In the genomic region with DNA sequence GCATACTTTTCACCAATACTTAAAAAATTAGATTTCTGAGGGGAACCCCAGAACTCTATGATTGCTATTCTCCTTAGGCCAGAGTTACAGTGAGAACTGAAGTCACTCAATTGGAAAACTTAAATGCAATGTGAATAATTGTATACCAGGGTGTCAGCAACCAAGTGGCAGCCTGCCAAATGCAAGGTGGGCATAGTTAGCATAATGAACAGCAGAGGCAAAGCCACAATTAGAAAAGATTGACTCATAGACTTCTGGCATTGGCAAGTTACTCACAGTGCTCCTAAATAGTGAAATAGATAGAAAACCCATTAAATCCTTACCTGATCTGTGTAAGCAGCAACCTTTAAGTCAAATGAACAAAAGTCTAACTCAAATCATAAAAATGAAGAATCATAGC, we compare ENCODE assay signal across 30 cellular contexts.
DNase-seq lines count a peak whose midpoint lies in the region; ATAC-seq and TF ChIP-seq lines count a peak whose summit lies in the region.
"Had no signal": no experiment of that assay in that cellular context is flagged by ENCODE, and none has a peak within 500 bp of the region (broad histone marks: within the 10 kb centered on the region; RNA-seq: fewer than 3 reads in every experiment).

No MANE protein-coding gene starts in this region.

- no peak overlapping the region for H3K18ac ChIP-seq in mesendoderm (ENCODE audit: low read length)

- H3K9ac ChIP-seq in mesendoderm (ENCODE audit: low read length): no peak overlapping the region

- H3K79me2 ChIP-seq in mesendoderm (ENCODE audit: control insufficient read depth, insufficient read depth, low read length): no peaks in the 10 kb centered on the region

- H2BK15ac ChIP-seq in mesendoderm (replicated peaks; ENCODE audit: low read depth): no peak overlapping the region

- no peak overlapping the region for H3K56ac ChIP-seq in mesendoderm (ENCODE audit: low read length)

- no peak overlapping the region for H2BK120ac ChIP-seq in mesendoderm (ENCODE audit: low read depth, low read length)

- no peak overlapping the region for H3K23ac ChIP-seq in mesendoderm (ENCODE audit: low read length)

- H3K27me3 ChIP-seq in breast epithelium (no peaks in the 10 kb centered on the region), lower lobe of right lung (ENCODE audit: low read depth) (no peaks in the 10 kb centered on the region), SJCRH30 (no peaks in the 10 kb centered on the region), mesendoderm (ENCODE audit: insufficient read depth, low read length, poor library complexity) (no peaks in the 10 kb centered on the region)
- H3K27me3 ChIP-seq: esophagus squamous epithelium, left lung, tibial nerve had no signal

- H3K4me3 ChIP-seq in breast epithelium: no peak overlapping the region
- no peak overlapping the region for H3K4me3 ChIP-seq in lower lobe of right lung
- H3K4me3 ChIP-seq in SJCRH30: no peak overlapping the region
- H3K4me3 ChIP-seq in mesendoderm (ENCODE audit: low read length): no peak overlapping the region
- H3K4me3 ChIP-seq: A549, esophagus squamous epithelium, K562, left lung, smooth muscle cell, tibial nerve had no signal

- BruUV-seq in MCF 10A (replicated peaks; lab: Mats Ljungman, UMichigan): no TSS peak

- peak; percentile 63 for DNase-seq in MCF 10A (ENCODE audit: unreplicated experiment)
- DNase-seq in breast epithelium (ENCODE audit: low spot score in 2 of 2): no peak
- DNase-seq in NCI-H446 treated with DMSO at 0.1 percent for 48 hours (lab: John Stamatoyannopoulos, UW): peak; percentile 72
- DNase-seq in epithelial cell of prostate (ENCODE audit: low read depth, low spot score): peak; percentile 22
- DNase-seq in lower lobe of right lung: no peak
- no peak for DNase-seq in SJCRH30
- DNase-seq in mesendoderm: no peak
- DNase-seq in C1 segment of cervical spinal cord (lab: John Stamatoyannopoulos, UW): no peak
- DNase-seq: activated CD8-positive, alpha-beta T cell treated with anti-CD3 and anti-CD28 coated beads for 36 hours; activated naive CD4-positive, alpha-beta T cell treated with anti-CD3 and anti-CD28 coated beads, Interleukin-2, amount 50 U/mL, for 16 hours; amniotic stem cell; CD8-positive, alpha-beta T cell; effector memory CD8-positive, alpha-beta T cell; esophagus squamous epithelium; GDM1; hippocampal formation; left lung; MM.1S; naive thymus-derived CD8-positive, alpha-beta T cell; NCI-H1694; occipital lobe; stimulated activated CD4-positive, alpha-beta T cell treated with anti-CD3 and anti-CD28 coated beads, Interleukin-1b, Interleukin-23, amount 100 ng/mL, for 48 hours; T-helper 2 cell had no signal

- no peaks in the 10 kb centered on the region for H3K36me3 Mint-ChIP-seq in MCF 10A (ENCODE audit: insufficient read depth, unreplicated experiment)
- H3K36me3 Mint-ChIP-seq: CD8-positive, alpha-beta T cell; naive thymus-derived CD8-positive, alpha-beta T cell had no signal

- no peak overlapping the region for H4K5ac ChIP-seq in mesendoderm (ENCODE audit: low read length)

- no peak overlapping the region for H3K4ac ChIP-seq in mesendoderm (ENCODE audit: low read depth, low read length)

- TF ChIP-seq POLR2A in breast epithelium (IDR thresholded peaks at IDR 0.05): no peak

- H3K36me3 ChIP-seq in breast epithelium (no peaks in the 10 kb centered on the region), lower lobe of right lung (no peaks in the 10 kb centered on the region), SJCRH30 (no peaks in the 10 kb centered on the region), mesendoderm (ENCODE audit: control insufficient read depth, insufficient read depth, low read length) (no peaks in the 10 kb centered on the region)
- H3K36me3 ChIP-seq: esophagus squamous epithelium, left lung, tibial nerve had no signal

- no peak overlapping the region for H3K27ac Mint-ChIP-seq in MCF 10A (ENCODE audit: low read depth, unreplicated experiment)
- H3K27ac Mint-ChIP-seq: activated CD8-positive, alpha-beta T cell treated with anti-CD3 and anti-CD28 coated beads for 36 hours; activated T-helper 17 cell treated with anti-CD3 and anti-CD28 coated beads, Interleukin-2, amount 50 U/mL, for 72 hours; CD8-positive, alpha-beta T cell; effector memory CD8-positive, alpha-beta T cell; naive thymus-derived CD8-positive, alpha-beta T cell had no signal

- intact Hi-C loops in MCF 10A (cut with micrococcal nuclease): no loop called here
- intact Hi-C loops in breast epithelium (cut with DNase I; ENCODE audit: low total_unique reads): no loop called here
- intact Hi-C loops in lower lobe of right lung (cut with DNase I): no loop called here

- no peaks in the 10 kb centered on the region for H3K79me1 ChIP-seq in mesendoderm (ENCODE audit: low read length)

- H3K27ac ChIP-seq in breast epithelium: no peak overlapping the region
- H3K27ac ChIP-seq in epithelial cell of prostate: no peak overlapping the region
- H3K27ac ChIP-seq in lower lobe of right lung: no peak overlapping the region
- H3K27ac ChIP-seq in SJCRH30: no peak overlapping the region
- no peak overlapping the region for H3K27ac ChIP-seq in mesendoderm (ENCODE audit: low read depth, low read length)
- H3K27ac ChIP-seq: A549, esophagus squamous epithelium, left lung, tibial nerve had no signal

- H2AK5ac ChIP-seq in mesendoderm (ENCODE audit: low read length): no peak overlapping the region

- POLR2A ChIA-PET in MCF 10A (lab: Yijun Ruan, JAX): no interaction called here

- no peaks in the 10 kb centered on the region for H3K9me3 Mint-ChIP-seq in MCF 10A (ENCODE audit: unreplicated experiment)

- ATAC-seq in lower lobe of right lung: no peak
- ATAC-seq: A549; activated CD8-positive, alpha-beta T cell treated with anti-CD3 and anti-CD28 coated beads for 36 hours; activated T-helper 17 cell treated with anti-CD3 and anti-CD28 coated beads, Interleukin-2, amount 50 U/mL, for 72 hours; CD8-positive, alpha-beta T cell; effector memory CD8-positive, alpha-beta T cell; HCT116; K562; left lung; naive thymus-derived CD8-positive, alpha-beta T cell; SK-N-SH treated with all-trans-retinoic acid at 6 μM for 48 hours had no signal

- TF ChIP-seq CTCF in MCF 10A (IDR thresholded peaks at IDR 0.05; ENCODE audit: unreplicated experiment) (no peak), breast epithelium (IDR thresholded peaks at IDR 0.05) (no peak), lower lobe of right lung (IDR thresholded peaks at IDR 0.05) (no peak)

- no peaks in the 10 kb centered on the region for H3K9me3 ChIP-seq in breast epithelium
- no peaks in the 10 kb centered on the region for H3K9me3 ChIP-seq in lower lobe of right lung
- no peaks in the 10 kb centered on the region for H3K9me3 ChIP-seq in SJCRH30 (replicated peaks)
- H3K9me3 ChIP-seq: A549, esophagus squamous epithelium, left lung, tibial nerve had no signal

- no peak overlapping the region for H2BK5ac ChIP-seq in mesendoderm (ENCODE audit: low read length)

- no peak overlapping the region for H3K4me2 ChIP-seq in mesendoderm (ENCODE audit: low read length)
- H3K4me2 ChIP-seq: A549, smooth muscle cell had no signal

- H3K4me3 Mint-ChIP-seq in MCF 10A (ENCODE audit: unreplicated experiment): no peak overlapping the region
- H3K4me3 Mint-ChIP-seq: activated CD8-positive, alpha-beta T cell treated with anti-CD3 and anti-CD28 coated beads for 36 hours; activated T-helper 17 cell treated with anti-CD3 and anti-CD28 coated beads, Interleukin-2, amount 50 U/mL, for 72 hours; CD8-positive, alpha-beta T cell; effector memory CD8-positive, alpha-beta T cell; naive thymus-derived CD8-positive, alpha-beta T cell had no signal

- no peak overlapping the region for H4K8ac ChIP-seq in mesendoderm (ENCODE audit: low read depth, low read length)

- CTCF ChIA-PET in MCF 10A (lab: Yijun Ruan, JAX): no interaction called here

- H3K4me1 Mint-ChIP-seq in MCF 10A (ENCODE audit: insufficient read depth, unreplicated experiment): peaks cover 8% of the 10 kb centered on the region
- H3K4me1 Mint-ChIP-seq: activated T-helper 17 cell treated with anti-CD3 and anti-CD28 coated beads, Interleukin-2, amount 50 U/mL, for 72 hours; naive thymus-derived CD8-positive, alpha-beta T cell had no signal

- H3K4me1 ChIP-seq in breast epithelium (no peaks in the 10 kb centered on the region), lower lobe of right lung (no peaks in the 10 kb centered on the region), SJCRH30 (peaks cover 10% of the 10 kb centered on the region; the same call in 1 of the 2 replicates), mesendoderm (ENCODE audit: control insufficient read depth, low read depth, low read length) (no peaks in the 10 kb centered on the region)
- H3K4me1 ChIP-seq: A549, esophagus squamous epithelium, left lung, tibial nerve had no signal

- H3K27me3 Mint-ChIP-seq in MCF 10A (ENCODE audit: insufficient read depth, unreplicated experiment): no peaks in the 10 kb centered on the region
- H3K27me3 Mint-ChIP-seq: activated CD8-positive, alpha-beta T cell treated with anti-CD3 and anti-CD28 coated beads for 36 hours; activated T-helper 17 cell treated with anti-CD3 and anti-CD28 coated beads, Interleukin-2, amount 50 U/mL, for 72 hours; effector memory CD8-positive, alpha-beta T cell; naive thymus-derived CD8-positive, alpha-beta T cell had no signal

Comparison
In these comparisons a context has a peak if more than half of its experiments do, and no peak if none do; other contexts are left out.
1. DNase-seq: peak in MCF 10A (single experiment), NCI-H446 treated with DMSO at 0.1 percent for 48 hours (single experiment) and epithelial cell of prostate (single experiment); none in breast epithelium (0 of 2), lower lobe of right lung (single experiment), SJCRH30 (0 of 2), mesendoderm (single experiment) and C1 segment of cervical spinal cord (0 of 14).